1 cellular context compared by ENCODE assay signal in the genomic region with DNA sequence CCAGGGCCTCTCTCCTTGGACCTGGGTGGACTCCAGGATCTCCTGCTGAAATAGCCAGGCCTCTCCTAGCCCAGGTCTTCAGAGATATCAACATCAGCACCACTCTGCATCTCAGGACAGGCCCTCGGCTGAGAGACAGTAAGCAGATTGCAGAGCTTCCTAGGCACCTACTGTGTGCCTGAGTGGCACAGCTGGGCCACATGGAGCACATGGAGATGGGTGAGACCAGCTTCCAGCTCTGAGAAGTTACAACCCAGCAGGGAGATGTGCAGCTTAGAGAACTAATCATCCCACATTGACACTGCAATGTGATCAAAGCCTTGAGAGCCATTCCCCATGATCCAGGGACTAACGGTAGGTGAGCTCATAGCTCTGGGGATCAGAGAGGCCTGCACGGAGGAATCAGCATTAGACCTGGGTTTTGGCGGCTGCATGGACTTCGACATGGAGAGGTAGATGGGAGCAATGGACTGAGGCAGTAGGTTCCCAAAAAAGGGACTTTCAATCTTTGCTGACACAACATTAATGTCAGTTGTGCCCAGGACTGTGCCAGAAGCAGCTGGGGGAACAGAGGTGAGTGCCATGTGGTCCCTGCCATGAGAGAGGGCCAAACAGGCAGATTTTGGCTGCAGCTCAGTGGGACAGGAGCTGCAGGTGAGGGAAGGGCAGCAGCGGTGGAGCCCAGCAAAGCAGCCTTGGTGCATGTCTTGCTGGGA.
TF ChIP-seq lines count a peak whose summit lies in the region.

No MANE protein-coding gene starts in this region.

TF ChIP-seq in K562, 482 proteins besides CTCF, POLR2A, EP300 and RAD21 (continued from another document):
- TF ChIP-seq ZNF3 (CRISPR knock-in tag; IDR thresholded peaks at IDR 0.05) (no peak), ZNF316 (IDR thresholded peaks at IDR 0.05) (peak; percentile 86), NFIC (IDR thresholded peaks at IDR 0.05) (no peak), SAFB (IDR thresholded peaks at IDR 0.05; ENCODE audit: borderline replicate concordance, low read depth, low read length) (no peak), BCL6 (CRISPR knock-in tag; IDR thresholded peaks at IDR 0.05) (no peak), SIN3B (IDR thresholded peaks at IDR 0.05; ENCODE audit: low read depth) (no peak), BHLHE40 (IDR thresholded peaks at IDR 0.05; ENCODE audit: low read length) (no peak), RB1 (IDR thresholded peaks at IDR 0.05; ENCODE audit: low read depth) (no peak), CCAR2 (IDR thresholded peaks at IDR 0.05; ENCODE audit: low read depth, low read length) (no peak), ZNF224 (CRISPR knock-in tag; IDR thresholded peaks at IDR 0.05) (no peak)
- TF ChIP-seq, protein P1, sequence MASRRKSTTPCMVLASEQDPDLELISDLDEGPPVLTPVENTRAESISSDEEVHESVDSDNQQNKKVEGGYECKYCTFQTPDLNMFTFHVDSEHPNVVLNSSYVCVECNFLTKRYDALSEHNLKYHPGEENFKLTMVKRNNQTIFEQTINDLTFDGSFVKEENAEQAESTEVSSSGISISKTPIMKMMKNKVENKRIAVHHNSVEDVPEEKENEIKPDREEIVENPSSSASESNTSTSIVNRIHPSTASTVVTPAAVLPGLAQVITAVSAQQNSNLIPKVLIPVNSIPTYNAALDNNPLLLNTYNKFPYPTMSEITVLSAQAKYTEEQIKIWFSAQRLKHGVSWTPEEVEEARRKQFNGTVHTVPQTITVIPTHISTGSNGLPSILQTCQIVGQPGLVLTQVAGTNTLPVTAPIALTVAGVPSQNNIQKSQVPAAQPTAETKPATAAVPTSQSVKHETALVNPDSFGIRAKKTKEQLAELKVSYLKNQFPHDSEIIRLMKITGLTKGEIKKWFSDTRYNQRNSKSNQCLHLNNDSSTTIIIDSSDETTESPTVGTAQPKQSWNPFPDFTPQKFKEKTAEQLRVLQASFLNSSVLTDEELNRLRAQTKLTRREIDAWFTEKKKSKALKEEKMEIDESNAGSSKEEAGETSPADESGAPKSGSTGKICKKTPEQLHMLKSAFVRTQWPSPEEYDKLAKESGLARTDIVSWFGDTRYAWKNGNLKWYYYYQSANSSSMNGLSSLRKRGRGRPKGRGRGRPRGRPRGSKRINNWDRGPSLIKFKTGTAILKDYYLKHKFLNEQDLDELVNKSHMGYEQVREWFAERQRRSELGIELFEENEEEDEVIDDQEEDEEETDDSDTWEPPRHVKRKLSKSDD (conservative IDR thresholded peaks at IDR 0.05; ENCODE audit: low read length), result no peak
- TF ChIP-seq, protein P2, sequence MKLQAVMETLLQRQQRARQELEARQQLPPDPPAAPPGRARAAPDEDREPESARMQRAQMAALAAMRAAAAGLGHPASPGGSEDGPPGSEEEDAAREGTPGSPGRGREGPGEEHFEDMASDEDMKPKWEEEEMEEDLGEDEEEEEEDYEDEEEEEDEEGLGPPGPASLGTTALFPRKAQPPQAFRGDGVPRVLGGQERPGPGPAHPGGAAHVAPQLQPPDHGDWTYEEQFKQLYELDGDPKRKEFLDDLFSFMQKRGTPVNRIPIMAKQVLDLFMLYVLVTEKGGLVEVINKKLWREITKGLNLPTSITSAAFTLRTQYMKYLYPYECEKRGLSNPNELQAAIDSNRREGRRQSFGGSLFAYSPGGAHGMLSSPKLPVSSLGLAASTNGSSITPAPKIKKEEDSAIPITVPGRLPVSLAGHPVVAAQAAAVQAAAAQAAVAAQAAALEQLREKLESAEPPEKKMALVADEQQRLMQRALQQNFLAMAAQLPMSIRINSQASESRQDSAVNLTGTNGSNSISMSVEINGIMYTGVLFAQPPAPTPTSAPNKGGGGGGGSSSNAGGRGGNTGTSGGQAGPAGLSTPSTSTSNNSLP (IDR thresholded peaks at IDR 0.05; ENCODE audit: borderline replicate concordance, low read depth, low read length), result no peak
- TF ChIP-seq, protein P3, sequence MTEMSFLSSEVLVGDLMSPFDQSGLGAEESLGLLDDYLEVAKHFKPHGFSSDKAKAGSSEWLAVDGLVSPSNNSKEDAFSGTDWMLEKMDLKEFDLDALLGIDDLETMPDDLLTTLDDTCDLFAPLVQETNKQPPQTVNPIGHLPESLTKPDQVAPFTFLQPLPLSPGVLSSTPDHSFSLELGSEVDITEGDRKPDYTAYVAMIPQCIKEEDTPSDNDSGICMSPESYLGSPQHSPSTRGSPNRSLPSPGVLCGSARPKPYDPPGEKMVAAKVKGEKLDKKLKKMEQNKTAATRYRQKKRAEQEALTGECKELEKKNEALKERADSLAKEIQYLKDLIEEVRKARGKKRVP (CRISPR knock-in tag; IDR thresholded peaks at IDR 0.05), result no peak
- TF ChIP-seq, protein P4, sequence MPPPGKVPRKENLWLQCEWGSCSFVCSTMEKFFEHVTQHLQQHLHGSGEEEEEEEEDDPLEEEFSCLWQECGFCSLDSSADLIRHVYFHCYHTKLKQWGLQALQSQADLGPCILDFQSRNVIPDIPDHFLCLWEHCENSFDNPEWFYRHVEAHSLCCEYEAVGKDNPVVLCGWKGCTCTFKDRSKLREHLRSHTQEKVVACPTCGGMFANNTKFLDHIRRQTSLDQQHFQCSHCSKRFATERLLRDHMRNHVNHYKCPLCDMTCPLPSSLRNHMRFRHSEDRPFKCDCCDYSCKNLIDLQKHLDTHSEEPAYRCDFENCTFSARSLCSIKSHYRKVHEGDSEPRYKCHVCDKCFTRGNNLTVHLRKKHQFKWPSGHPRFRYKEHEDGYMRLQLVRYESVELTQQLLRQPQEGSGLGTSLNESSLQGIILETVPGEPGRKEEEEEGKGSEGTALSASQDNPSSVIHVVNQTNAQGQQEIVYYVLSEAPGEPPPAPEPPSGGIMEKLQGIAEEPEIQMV (tag; conservative IDR thresholded peaks at IDR 0.05; ENCODE audit: low read depth), result no peak
